8 cellular contexts compared by ENCODE assay signal in the genomic region with DNA sequence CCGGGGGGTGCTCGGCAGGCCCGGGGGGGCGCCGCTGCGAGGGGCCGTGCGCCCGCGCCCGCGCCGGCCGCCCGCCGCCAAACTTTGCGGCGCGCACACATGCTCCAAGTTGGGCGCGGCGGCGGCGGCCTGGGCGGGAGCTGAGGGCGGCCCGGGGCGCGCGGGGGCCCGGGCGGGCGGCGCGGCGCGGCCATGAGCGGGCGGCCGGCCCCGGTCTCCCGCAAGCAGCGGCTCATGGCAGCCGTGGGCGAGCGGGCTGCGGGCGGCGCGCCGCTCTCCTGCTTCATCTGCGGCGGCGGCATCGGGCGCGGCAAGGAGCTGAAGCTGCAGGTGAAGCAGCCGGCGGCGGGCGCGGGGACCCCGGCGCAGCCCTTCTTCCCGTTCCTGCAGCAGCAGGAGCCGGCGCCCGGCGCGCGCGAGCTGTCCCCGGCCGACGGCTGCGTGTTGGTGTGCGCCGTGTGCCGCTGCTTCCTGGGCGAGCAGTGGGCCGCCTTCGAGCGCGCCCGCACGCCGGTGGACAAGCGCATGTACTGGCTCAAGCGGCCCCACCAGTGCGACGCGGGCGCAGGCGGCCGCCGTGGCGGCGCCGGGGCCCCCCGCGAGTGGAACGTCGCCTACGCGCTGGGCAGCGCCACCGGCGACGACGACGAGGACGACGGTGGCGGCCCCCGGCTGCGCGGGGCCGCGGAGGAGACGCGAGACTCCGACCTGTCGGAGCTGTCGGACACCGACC. TPM values are rescaled to one million over a fixed set of nuclear protein-coding genes. Genes with fewer than 3 reads are reported as not detected.
DNase-seq lines count a peak whose midpoint lies in the region; ATAC-seq and TF ChIP-seq lines count a peak whose summit lies in the region.

No MANE protein-coding gene starts in this region.

- POLR2A ChIA-PET in PC-3 (lab: Charles Lee; ENCODE audit: unreplicated experiment), result no interaction called here
- POLR2A ChIA-PET in naive thymus-derived CD4-positive, alpha-beta T cell (lab: Charles Lee), result no interaction called here

- intact Hi-C loops in PC-3 (cut with micrococcal nuclease), result no loop called here
- intact Hi-C loops in naive thymus-derived CD4-positive, alpha-beta T cell (cut with micrococcal nuclease), result no loop called here

- no peaks in the 10 kb centered on the region for H3K9me3 ChIP-seq in PC-3 (ENCODE audit: low read length)
- no peaks in the 10 kb centered on the region for H3K9me3 ChIP-seq in naive thymus-derived CD4-positive, alpha-beta T cell (ENCODE audit: control insufficient read depth in 2 of 3, low read length in 3 of 3)

- peaks cover 37 to 66% (median 53%) of the 10 kb centered on the region in 5 donors for H3K27me3 Mint-ChIP-seq in naive thymus-derived CD4-positive, alpha-beta T cell

- H3K27ac ChIP-seq in PC-3 (ENCODE audit: low read length) (no peak overlapping the region), rectal smooth muscle tissue (ENCODE audit: low read depth, low read length) (no peak overlapping the region)
- no peak overlapping the region for H3K27ac ChIP-seq in naive thymus-derived CD4-positive, alpha-beta T cell (ENCODE audit: low read depth, low read length)

- peaks cover 5% of the 10 kb centered on the region for H3F3A ChIP-seq in PC-3 (ENCODE audit: low read length, unreplicated experiment)

- no TSS peak for BruUV-seq in PC-3 (replicated peaks; lab: Mats Ljungman, UMichigan)

- DNase-seq in ELF-1 (ENCODE audit: low read depth, low spot score) (peak; percentile 26), PC-3 (no peak), fibroblast of pulmonary artery (ENCODE audit: low read depth) (peak; percentile 48), SHP77 treated with DMSO at 0.1 percent for 48 hours (lab: John Stamatoyannopoulos, UW) (no peak)
- DNase-seq in naive thymus-derived CD4-positive, alpha-beta T cell, result no peak

- H3K9me3 Mint-ChIP-seq in naive thymus-derived CD4-positive, alpha-beta T cell, result peaks cover 0 to 1% (median 0%) of the 10 kb centered on the region in 11 donors

- H3K79me2 ChIP-seq in PC-3 (ENCODE audit: low read length), result peaks cover 34% of the 10 kb centered on the region

- CTCF ChIA-PET in PC-3 (lab: Charles Lee), result no interaction called here
- CTCF ChIA-PET in naive thymus-derived CD4-positive, alpha-beta T cell (lab: Charles Lee), result no interaction called here

- H3K36me3 ChIP-seq in PC-3 (ENCODE audit: low read depth, low read length) (no peaks in the 10 kb centered on the region), rectal smooth muscle tissue (ENCODE audit: control insufficient read depth, insufficient read depth, low read length) (no peaks in the 10 kb centered on the region)
- H3K36me3 ChIP-seq in naive thymus-derived CD4-positive, alpha-beta T cell (ENCODE audit: control insufficient read depth in 2 of 3, insufficient read depth in 3 of 3, low read length in 3 of 3), result no peaks in the 10 kb centered on the region

- no peak for ATAC-seq in PC-3
- no peak for ATAC-seq in GM18858 (IDR thresholded peaks at IDR 0.05; ENCODE audit: unreplicated experiment)
- no peak for ATAC-seq in HG02623 (IDR thresholded peaks at IDR 0.05; ENCODE audit: unreplicated experiment)
- ATAC-seq in naive thymus-derived CD4-positive, alpha-beta T cell, result no peak

- H3K9me2 ChIP-seq in PC-3 (replicated peaks; ENCODE audit: low read length), result no peaks in the 10 kb centered on the region

- no peaks in the 10 kb centered on the region for H4K20me1 ChIP-seq in PC-3 (ENCODE audit: low read length)

- TF ChIP-seq CTCF in PC-3 (conservative IDR thresholded peaks at IDR 0.05; ENCODE audit: low read depth, low read length) (no peak), fibroblast of pulmonary artery (IDR thresholded peaks at IDR 0.05; ENCODE audit: low read length, missing control alignments) (no peak)

- H3K4me2 ChIP-seq in PC-3 (ENCODE audit: low read length), result peak overlapping the region; percentile 67

- H3K4me1 Mint-ChIP-seq in naive thymus-derived CD4-positive, alpha-beta T cell, result peaks cover 0 to 6% (median 4%) of the 10 kb centered on the region in 7 donors

- peaks cover 30% of the 10 kb centered on the region for H3K4me1 ChIP-seq in PC-3 (ENCODE audit: insufficient read depth, low read length)
- peaks cover 22% of the 10 kb centered on the region for H3K4me1 ChIP-seq in rectal smooth muscle tissue (ENCODE audit: control insufficient read depth, insufficient read depth, low read length)
- no peaks in the 10 kb centered on the region for H3K4me1 ChIP-seq in naive thymus-derived CD4-positive, alpha-beta T cell (ENCODE audit: control insufficient read depth in 2 of 2, insufficient read depth in 2 of 2, low read length in 2 of 2)

- no peak overlapping the region for H3K27ac Mint-ChIP-seq in naive thymus-derived CD4-positive, alpha-beta T cell

- H3K4me3 Mint-ChIP-seq in naive thymus-derived CD4-positive, alpha-beta T cell, result peak overlapping the region in 1 of 10 donors; percentile 40

- H3K9ac ChIP-seq in PC-3 (ENCODE audit: low read length) (no peak overlapping the region), rectal smooth muscle tissue (ENCODE audit: low read length) (no peak overlapping the region)

- no peak overlapping the region for H2AFZ ChIP-seq in PC-3 (ENCODE audit: low read length)

- H3K36me3 Mint-ChIP-seq in naive thymus-derived CD4-positive, alpha-beta T cell, result peaks cover 0 to 4% (median 0%) of the 10 kb centered on the region in 5 donors

- H3K4me3 ChIP-seq in PC-3 (ENCODE audit: low read length) (peak overlapping the region; percentile 50), fibroblast of pulmonary artery (replicated peaks; ENCODE audit: low read depth, low read length) (peak overlapping the region; percentile 22), rectal smooth muscle tissue (ENCODE audit: low read length) (peak overlapping the region; percentile 35)
- H3K4me3 ChIP-seq in naive thymus-derived CD4-positive, alpha-beta T cell (ENCODE audit: low read length), result no peak overlapping the region

- H3K27me3 ChIP-seq in PC-3 (ENCODE audit: low read length), result no peaks in the 10 kb centered on the region
- H3K27me3 ChIP-seq in rectal smooth muscle tissue (ENCODE audit: control insufficient read depth, insufficient read depth, low read length), result no peaks in the 10 kb centered on the region
- no peaks in the 10 kb centered on the region for H3K27me3 ChIP-seq in naive thymus-derived CD4-positive, alpha-beta T cell (ENCODE audit: control insufficient read depth in 2 of 2, insufficient read depth in 2 of 2, low read length in 2 of 2)

RNA-seq across cellular contexts. Expression of a gene that starts 57.2 kb away (rescaled TPM):
- not detected in 2 replicates for total RNA-seq in PC-3 (2014; rRNA removed)
- not detected for total RNA-seq in naive thymus-derived CD4-positive, alpha-beta T cell
- polyA plus RNA-seq in naive thymus-derived CD4-positive, alpha-beta T cell, result not detected

Comparison
In these comparisons a context has a peak if more than half of its experiments do, and no peak if none do; other contexts are left out.
1. DNase-seq: peak in ELF-1 (single experiment) and fibroblast of pulmonary artery (single experiment); none in PC-3 (single experiment), SHP77 treated with DMSO at 0.1 percent for 48 hours (single experiment) and naive thymus-derived CD4-positive, alpha-beta T cell (0 of 9).